In genomic region chr13:41310963-41311606, GRCh38 we compare ENCODE assay signal across 8 cellular contexts. TPM values are rescaled to one million over a fixed set of nuclear protein-coding genes. Genes with fewer than 3 reads are reported as not detected.
DNase-seq lines count a peak whose midpoint lies in the region; ATAC-seq and TF ChIP-seq lines count a peak whose summit lies in the region.

Gene NAA16, plus strand, starts transcription at chr13:41311267. Its CDS starts 262 bp downstream, at chr13:41311529.

- POLR2A ChIA-PET in naive thymus-derived CD4-positive, alpha-beta T cell (lab: Charles Lee): interaction anchor here (0.8 to 1.2 kb wide), 5 partner anchors 10 to 48 kb away, joined by 3 to 4 read pairs (median 3); no protein-coding TSS in a partner anchor

- DNase-seq in Daoy (ENCODE audit: low read depth) (peak; percentile 95), Karpas-422 (peak; percentile 97), RPMI7951 (ENCODE audit: low read depth) (peak; percentile 92), fibroblast of lung (ENCODE audit: low read depth in 2 of 2) (peak; percentile 91)
- peak; percentile 92 for DNase-seq in activated T-helper 1 cell treated with anti-CD3 and anti-CD28 coated beads, Interleukin-12 subunit alpha, Interleukin-12 subunit beta, Interleukin-2, Interleukin-4 antibody, amounts not matched to agents 30 ng/mL and 10 ng/mL and 1 ng/mL, durations not matched to agents 14 hours and 24 hours and 36 hours (ENCODE audit: low spot score)
- DNase-seq in naive thymus-derived CD4-positive, alpha-beta T cell: peak; percentile 91 to 99 (median 94)

- intact Hi-C loops in activated T-helper 1 cell treated with anti-CD3 and anti-CD28 coated beads, Interleukin-12 subunit alpha, Interleukin-12 subunit beta, Interleukin-2, Interleukin-4 antibody, amounts not matched to agents 30 ng/mL and 10 ng/mL and 1 ng/mL, durations not matched to agents 14 hours and 24 hours and 36 hours (cut with micrococcal nuclease): loop anchor here (1.0 to 10.0 kb wide), 8 partner anchors 42 to 734 kb away; partner anchors contain the start of genes DGKH, KBTBD6, KBTBD7 and MTRF1
- intact Hi-C loops in naive thymus-derived CD4-positive, alpha-beta T cell (cut with micrococcal nuclease): loop anchor here (1.0 to 5.0 kb wide), 14 partner anchors 25 to 738 kb away; partner anchors contain the start of genes KBTBD6 (in 2 of the 2), KBTBD7 (in 2 of the 2), MTRF1 (in 2 of the 2) and WBP4 (in 2 of the 2)

- peak within 1 kb of the TSS; percentile 81 for H3K4me2 ChIP-seq in Karpas-422 (ENCODE audit: low read depth, low read length, poor library complexity, severe bottlenecking)
- peak within 1 kb of the TSS; percentile 91 for H3K4me2 ChIP-seq in fibroblast of lung (ENCODE audit: extremely low read depth, insufficient read depth, low read length)

- peaks cover 5% of the 10 kb centered on the region for H3K36me3 Mint-ChIP-seq in activated T-helper 1 cell treated with anti-CD3 and anti-CD28 coated beads, Interleukin-12 subunit alpha, Interleukin-12 subunit beta, Interleukin-2, Interleukin-4 antibody, amounts not matched to agents 30 ng/mL and 10 ng/mL and 1 ng/mL, durations not matched to agents 14 hours and 24 hours and 36 hours (ENCODE audit: low read depth)
- peaks cover 0 to 6% (median 0%) of the 10 kb centered on the region in 5 donors for H3K36me3 Mint-ChIP-seq in naive thymus-derived CD4-positive, alpha-beta T cell
- no peaks in the 10 kb centered on the region for H3K36me3 Mint-ChIP-seq in stimulated activated memory B cell treated with anti-CD40 and anti-IgM and Interleukin-4, amounts not matched to agents 10 μg/mL and 1 μg/mL and 100 μg/mL, for 72 hours

- H3K27me3 ChIP-seq in Karpas-422 (ENCODE audit: low read length): no peaks in the 10 kb centered on the region
- H3K27me3 ChIP-seq in fibroblast of lung (ENCODE audit: control insufficient read depth, insufficient read depth, low read length): no peaks in the 10 kb centered on the region
- no peaks in the 10 kb centered on the region for H3K27me3 ChIP-seq in naive thymus-derived CD4-positive, alpha-beta T cell (ENCODE audit: control insufficient read depth in 2 of 2, insufficient read depth in 2 of 2, low read length in 2 of 2)

- peaks cover 38% of the 10 kb centered on the region for H3K4me1 Mint-ChIP-seq in activated T-helper 1 cell treated with anti-CD3 and anti-CD28 coated beads, Interleukin-12 subunit alpha, Interleukin-12 subunit beta, Interleukin-2, Interleukin-4 antibody, amounts not matched to agents 30 ng/mL and 10 ng/mL and 1 ng/mL, durations not matched to agents 14 hours and 24 hours and 36 hours (ENCODE audit: low read depth)
- H3K4me1 Mint-ChIP-seq in naive thymus-derived CD4-positive, alpha-beta T cell: peaks cover 14 to 55% (median 41%) of the 10 kb centered on the region in 7 donors
- peaks cover 22% of the 10 kb centered on the region for H3K4me1 Mint-ChIP-seq in stimulated activated memory B cell treated with anti-CD40 and anti-IgM and Interleukin-4, amounts not matched to agents 10 μg/mL and 1 μg/mL and 100 μg/mL, for 72 hours

- H3K9me3 ChIP-seq in Karpas-422 (ENCODE audit: low read length) (no peaks in the 10 kb centered on the region), fibroblast of lung (ENCODE audit: control insufficient read depth, insufficient read depth, low read depth, low read length) (no peaks in the 10 kb centered on the region)
- H3K9me3 ChIP-seq in naive thymus-derived CD4-positive, alpha-beta T cell (ENCODE audit: control insufficient read depth in 2 of 3, low read length in 3 of 3): no peaks in the 10 kb centered on the region

- H3K4me3 ChIP-seq in Karpas-422 (ENCODE audit: low read length) (peak within 1 kb of the TSS; percentile 84), fibroblast of lung (replicated peaks in 1 of 4; ENCODE audit: control extremely low read depth in 1 of 4, insufficient read depth in 1 of 4, low read depth in 3 of 4, low read length in 4 of 4) (peak within 1 kb of the TSS; percentile 63 to 99 (median 93))
- H3K4me3 ChIP-seq in naive thymus-derived CD4-positive, alpha-beta T cell (ENCODE audit: low read length): peak within 1 kb of the TSS; percentile 97

- peak within 1 kb of the TSS; percentile 94 for H3K4me3 Mint-ChIP-seq in activated T-helper 1 cell treated with anti-CD3 and anti-CD28 coated beads, Interleukin-12 subunit alpha, Interleukin-12 subunit beta, Interleukin-2, Interleukin-4 antibody, amounts not matched to agents 30 ng/mL and 10 ng/mL and 1 ng/mL, durations not matched to agents 14 hours and 24 hours and 36 hours
- peak within 1 kb of the TSS; percentile 80 to 99 (median 98) for H3K4me3 Mint-ChIP-seq in naive thymus-derived CD4-positive, alpha-beta T cell
- peak within 1 kb of the TSS; percentile 93 for H3K4me3 Mint-ChIP-seq in stimulated activated memory B cell treated with anti-CD40 and anti-IgM and Interleukin-4, amounts not matched to agents 10 μg/mL and 1 μg/mL and 100 μg/mL, for 72 hours

- H3K4me1 ChIP-seq in Karpas-422 (ENCODE audit: low read length) (peaks cover 43% of the 10 kb centered on the region), fibroblast of lung (ENCODE audit: control insufficient read depth, extremely low read depth, insufficient read depth, low read length) (peaks cover 8% of the 10 kb centered on the region)
- peaks cover 25 to 29% of the 10 kb centered on the region in 2 donors for H3K4me1 ChIP-seq in naive thymus-derived CD4-positive, alpha-beta T cell (ENCODE audit: control insufficient read depth in 2 of 2, insufficient read depth in 2 of 2, low read length in 2 of 2)

- H3K27me3 Mint-ChIP-seq in activated T-helper 1 cell treated with anti-CD3 and anti-CD28 coated beads, Interleukin-12 subunit alpha, Interleukin-12 subunit beta, Interleukin-2, Interleukin-4 antibody, amounts not matched to agents 30 ng/mL and 10 ng/mL and 1 ng/mL, durations not matched to agents 14 hours and 24 hours and 36 hours (ENCODE audit: insufficient read depth): peaks cover 2% of the 10 kb centered on the region
- H3K27me3 Mint-ChIP-seq in naive thymus-derived CD4-positive, alpha-beta T cell: no peaks in the 10 kb centered on the region
- no peaks in the 10 kb centered on the region for H3K27me3 Mint-ChIP-seq in stimulated activated memory B cell treated with anti-CD40 and anti-IgM and Interleukin-4, amounts not matched to agents 10 μg/mL and 1 μg/mL and 100 μg/mL, for 72 hours

- TF ChIP-seq CTCF in fibroblast of lung (conservative IDR thresholded peaks at IDR 0.05 in 1 of 2, IDR thresholded peaks at IDR 0.05 in 1 of 2; ENCODE audit: low read depth in 1 of 2, low read length in 2 of 2): no peak

- peak within 1 kb of the TSS; percentile 96 for H3K9ac ChIP-seq in Karpas-422 (ENCODE audit: low read length)
- H3K9ac ChIP-seq in fibroblast of lung (ENCODE audit: insufficient read depth, low read length): peak within 1 kb of the TSS; percentile 81

- no peaks in the 10 kb centered on the region for H4K20me1 ChIP-seq in Karpas-422 (ENCODE audit: insufficient read depth, low read depth, low read length)
- H4K20me1 ChIP-seq in fibroblast of lung (ENCODE audit: control insufficient read depth, extremely low read depth, insufficient read depth, low read length): no peaks in the 10 kb centered on the region

- H3K36me3 ChIP-seq in Karpas-422 (ENCODE audit: insufficient read depth, low read length) (0 out of 2 replicates have a peak, but pooled peaks cover 3% of the 10 kb centered on the region), fibroblast of lung (ENCODE audit: control insufficient read depth, insufficient read depth, low read length) (no peaks in the 10 kb centered on the region)
- H3K36me3 ChIP-seq in naive thymus-derived CD4-positive, alpha-beta T cell (ENCODE audit: control insufficient read depth in 2 of 3, insufficient read depth in 3 of 3, low read length in 3 of 3): peaks cover 0 to 14% (median 0%) of the 10 kb centered on the region in 3 experiments

- peak within 1 kb of the TSS; percentile 62 for H2AFZ ChIP-seq in Karpas-422 (ENCODE audit: low read length)
- peak within 1 kb of the TSS; percentile 89 for H2AFZ ChIP-seq in fibroblast of lung (ENCODE audit: low read length)

- H3K27ac ChIP-seq in Karpas-422 (ENCODE audit: low read length) (peak within 1 kb of the TSS; percentile 79), fibroblast of lung (ENCODE audit: insufficient read depth, low read length) (peak within 1 kb of the TSS; percentile 84)
- peak within 1 kb of the TSS; percentile 91 for H3K27ac ChIP-seq in naive thymus-derived CD4-positive, alpha-beta T cell (ENCODE audit: low read depth, low read length)

- peak within 1 kb of the TSS; percentile 83 for H3K27ac Mint-ChIP-seq in activated T-helper 1 cell treated with anti-CD3 and anti-CD28 coated beads, Interleukin-12 subunit alpha, Interleukin-12 subunit beta, Interleukin-2, Interleukin-4 antibody, amounts not matched to agents 30 ng/mL and 10 ng/mL and 1 ng/mL, durations not matched to agents 14 hours and 24 hours and 36 hours
- H3K27ac Mint-ChIP-seq in naive thymus-derived CD4-positive, alpha-beta T cell: peak within 1 kb of the TSS; percentile 76 to 96 (median 95)
- H3K27ac Mint-ChIP-seq in stimulated activated memory B cell treated with anti-CD40 and anti-IgM and Interleukin-4, amounts not matched to agents 10 μg/mL and 1 μg/mL and 100 μg/mL, for 72 hours: peak within 1 kb of the TSS; percentile 88

- H3K9me3 Mint-ChIP-seq in activated T-helper 1 cell treated with anti-CD3 and anti-CD28 coated beads, Interleukin-12 subunit alpha, Interleukin-12 subunit beta, Interleukin-2, Interleukin-4 antibody, amounts not matched to agents 30 ng/mL and 10 ng/mL and 1 ng/mL, durations not matched to agents 14 hours and 24 hours and 36 hours: no peaks in the 10 kb centered on the region
- H3K9me3 Mint-ChIP-seq in naive thymus-derived CD4-positive, alpha-beta T cell: peaks cover 0 to 5% (median 0%) of the 10 kb centered on the region in 11 donors
- no peaks in the 10 kb centered on the region for H3K9me3 Mint-ChIP-seq in stimulated activated memory B cell treated with anti-CD40 and anti-IgM and Interleukin-4, amounts not matched to agents 10 μg/mL and 1 μg/mL and 100 μg/mL, for 72 hours

- H3K79me2 ChIP-seq in Karpas-422 (ENCODE audit: low read length): peaks cover 53% of the 10 kb centered on the region
- H3K79me2 ChIP-seq in fibroblast of lung (ENCODE audit: control insufficient read depth, insufficient read depth, low read length): peaks cover 48% of the 10 kb centered on the region

- ATAC-seq in GM21825 (IDR thresholded peaks at IDR 0.05; ENCODE audit: unreplicated experiment): peak; percentile 55
- peak; percentile 91 for ATAC-seq in naive thymus-derived CD4-positive, alpha-beta T cell
- peak; percentile 92 for ATAC-seq in stimulated activated memory B cell treated with anti-CD40 and anti-IgM and Interleukin-4, amounts not matched to agents 10 μg/mL and 1 μg/mL and 100 μg/mL, for 72 hours

- no peaks in the 10 kb centered on the region for H3K9me2 ChIP-seq in Karpas-422 (replicated peaks; ENCODE audit: insufficient read depth, low read length)

- CTCF ChIA-PET in naive thymus-derived CD4-positive, alpha-beta T cell (lab: Charles Lee): no interaction called here

RNA-seq across cellular contexts. Expression of gene NAA16, which starts in this region (rescaled TPM):
- 14.0 and 21.3 TPM in 2 replicates for total RNA-seq in Daoy (2014; rRNA removed; shearing (Covaris generic))
- total RNA-seq in Karpas-422 (2014; rRNA removed; shearing (Covaris generic); ENCODE audit: low replicate concordance): 13.2 and 26.7 TPM in 2 replicates
- 6.4 and 12.0 TPM in 2 replicates for total RNA-seq in RPMI7951 (2014; rRNA removed; shearing (Covaris generic))
- total RNA-seq in activated T-helper 1 cell treated with anti-CD3 and anti-CD28 coated beads, Interleukin-12 subunit alpha, Interleukin-12 subunit beta, Interleukin-2, Interleukin-4 antibody, amounts not matched to agents 30 ng/mL and 10 ng/mL and 1 ng/mL, durations not matched to agents 14 hours and 24 hours and 36 hours: 31.9 and 33.4 TPM in 2 replicates
- 7.9 and 9.2 TPM in 2 replicates for total RNA-seq in fibroblast of lung
- polyA plus RNA-seq in fibroblast of lung: 8.3 and 12.9 TPM in 2 replicates
- polyA plus RNA-seq in fibroblast of lung (2012): 5.6 and 6.8 TPM in 2 replicates
- polyA minus RNA-seq in fibroblast of lung (ENCODE audit: low replicate concordance): 0.98 and 1.0 TPM in 2 replicates
- total RNA-seq in naive thymus-derived CD4-positive, alpha-beta T cell: 10 to 100 TPM; 30.6 to 99.6 (median 90.4) TPM
- 10 to 100 TPM; 15.8 to 35.7 TPM for polyA plus RNA-seq in naive thymus-derived CD4-positive, alpha-beta T cell

Comparison
In these comparisons a context has a peak if more than half of its experiments do, and no peak if none do; other contexts are left out.
1. Peak in every context shown above with its lines: DNase-seq, ATAC-seq, H3K4me3 ChIP-seq and H3K27ac ChIP-seq.